ENCODE assay signal across 18 cellular contexts in the genomic region with DNA sequence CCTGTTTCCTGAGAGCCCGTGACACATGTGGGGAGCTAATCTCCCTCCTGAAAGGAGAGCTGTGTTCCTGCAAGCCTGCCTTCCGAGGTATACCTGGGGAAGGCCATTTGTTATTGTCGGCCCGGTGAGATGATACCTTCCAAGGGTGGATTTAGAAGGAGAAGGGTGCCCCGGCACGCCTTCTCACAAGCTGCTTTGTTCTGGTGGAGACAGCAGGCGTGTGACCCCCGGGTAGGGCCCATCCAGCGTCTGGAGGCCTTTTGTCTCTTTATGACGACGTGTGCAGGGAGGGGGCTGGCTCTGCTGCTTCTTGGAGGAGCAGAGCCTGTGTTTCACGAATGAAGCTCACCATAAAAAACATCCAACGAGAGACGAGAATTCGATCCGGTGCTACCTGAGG. TPM values are rescaled to one million over a fixed set of nuclear protein-coding genes. Genes with fewer than 3 reads are reported as not detected.
"Had no signal": no experiment of that assay in that cellular context is flagged by ENCODE, and none has a peak within 500 bp of the region (broad histone marks: within the 10 kb centered on the region; RNA-seq: fewer than 3 reads in every experiment).

No MANE protein-coding gene starts in this region.

- H3K36me3 Mint-ChIP-seq: activated CD4-positive, alpha-beta memory T cell treated with anti-CD3 and anti-CD28 coated beads for 36 hours; activated naive CD8-positive, alpha-beta T cell treated with anti-CD3 and anti-CD28 coated beads for 36 hours; natural killer cell had no signal

- H3K27me3 ChIP-seq: gastrocnemius medialis, right atrium auricular region, suprapubic skin, upper lobe of left lung had no signal

- H3K4me1 Mint-ChIP-seq: activated CD4-positive, alpha-beta T cell treated with anti-CD3 and anti-CD28 coated beads for 36 hours; activated naive CD8-positive, alpha-beta T cell treated with anti-CD3 and anti-CD28 coated beads for 36 hours; activated T-helper 17 cell treated with anti-CD3 and anti-CD28 coated beads, Interleukin-2, amount 50 U/mL, for 72 hours; natural killer cell; stimulated activated naive CD8-positive, alpha-beta T cell treated with anti-CD3 and anti-CD28 coated beads, Interleukin-15, amount 100 ng/mL, for 72 hours had no signal

- H3K36me3 ChIP-seq: gastrocnemius medialis, heart right ventricle, right atrium auricular region, suprapubic skin, upper lobe of left lung had no signal

- H3K27ac Mint-ChIP-seq: activated CD4-positive, alpha-beta memory T cell treated with anti-CD3 and anti-CD28 coated beads for 36 hours; activated CD4-positive, alpha-beta T cell treated with anti-CD3 and anti-CD28 coated beads for 36 hours; activated naive CD8-positive, alpha-beta T cell treated with anti-CD3 and anti-CD28 coated beads for 36 hours; activated T-helper 17 cell treated with anti-CD3 and anti-CD28 coated beads, Interleukin-2, amount 50 U/mL, for 72 hours; natural killer cell; progenitor cell of endocrine pancreas had no signal

- H3K9me3 ChIP-seq: gastrocnemius medialis, right atrium auricular region, suprapubic skin, upper lobe of left lung had no signal

- ATAC-seq: activated CD4-positive, alpha-beta T cell treated with anti-CD3 and anti-CD28 coated beads for 36 hours; activated T-helper 17 cell treated with anti-CD3 and anti-CD28 coated beads, Interleukin-2, amount 50 U/mL, for 72 hours; gastrocnemius medialis; heart right ventricle; left cardiac atrium; natural killer cell; stimulated activated naive CD8-positive, alpha-beta T cell treated with anti-CD3 and anti-CD28 coated beads, Interleukin-15, amount 100 ng/mL, for 72 hours had no signal

- H3K27ac ChIP-seq: gastrocnemius medialis, heart right ventricle, right atrium auricular region, suprapubic skin, upper lobe of left lung had no signal

- H3K4me1 ChIP-seq: gastrocnemius medialis, heart right ventricle, right atrium auricular region, suprapubic skin, upper lobe of left lung had no signal

- H3K4me3 ChIP-seq: gastrocnemius medialis, heart right ventricle, right atrium auricular region, suprapubic skin, upper lobe of left lung had no signal

- DNase-seq: activated CD4-positive, alpha-beta memory T cell treated with anti-CD3 and anti-CD28 coated beads for 36 hours; activated CD4-positive, alpha-beta T cell treated with anti-CD3 and anti-CD28 coated beads for 36 hours; activated naive CD4-positive, alpha-beta T cell; activated naive CD8-positive, alpha-beta T cell treated with anti-CD3 and anti-CD28 coated beads for 36 hours; amniotic stem cell; erythroblast; gastrocnemius medialis; heart right ventricle; left cardiac atrium; natural killer cell; occipital lobe; stimulated activated naive CD8-positive, alpha-beta T cell treated with anti-CD3 and anti-CD28 coated beads, Interleukin-15, amount 100 ng/mL, for 72 hours; T-helper 2 cell; upper lobe of left lung had no signal

- H3K4me3 Mint-ChIP-seq: activated CD4-positive, alpha-beta memory T cell treated with anti-CD3 and anti-CD28 coated beads for 36 hours; activated CD4-positive, alpha-beta T cell treated with anti-CD3 and anti-CD28 coated beads for 36 hours; activated naive CD8-positive, alpha-beta T cell treated with anti-CD3 and anti-CD28 coated beads for 36 hours; activated T-helper 17 cell treated with anti-CD3 and anti-CD28 coated beads, Interleukin-2, amount 50 U/mL, for 72 hours; natural killer cell; stimulated activated naive CD8-positive, alpha-beta T cell treated with anti-CD3 and anti-CD28 coated beads, Interleukin-15, amount 100 ng/mL, for 72 hours had no signal

RNA-seq across cellular contexts. Expression of gene SHOX, which starts 45.3 kb away (rescaled TPM):
- total RNA-seq: activated CD4-positive, alpha-beta memory T cell treated with anti-CD3 and anti-CD28 coated beads for 36 hours; activated CD4-positive, alpha-beta T cell treated with anti-CD3 and anti-CD28 coated beads for 36 hours; activated naive CD8-positive, alpha-beta T cell treated with anti-CD3 and anti-CD28 coated beads for 36 hours; activated T-helper 17 cell treated with anti-CD3 and anti-CD28 coated beads, Interleukin-2, amount 50 U/mL, for 72 hours; heart right ventricle; left cardiac atrium; natural killer cell; progenitor cell of endocrine pancreas; right atrium auricular region; upper lobe of left lung had no signal
- polyA plus RNA-seq: heart right ventricle had no signal
